In the genomic region with DNA sequence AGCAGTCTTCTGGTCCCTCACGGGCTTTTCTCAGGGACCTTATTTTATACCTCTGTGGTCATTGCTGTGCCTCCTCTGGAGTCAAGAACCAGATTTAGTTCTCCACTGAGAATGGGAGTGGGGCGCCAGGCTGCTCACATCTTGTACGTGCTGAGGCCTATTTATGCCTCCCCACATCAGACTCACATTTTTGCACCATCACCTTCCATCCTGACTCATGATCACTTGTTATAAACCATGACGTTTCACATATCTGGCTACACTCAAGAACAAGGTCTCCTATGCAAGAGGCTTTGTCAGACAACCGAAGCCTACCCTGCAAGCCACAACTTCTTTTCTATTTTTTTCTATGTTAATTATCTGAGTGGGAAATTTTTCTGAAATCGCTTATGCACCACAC, we compare ENCODE assay signal across 1 cellular context.
TF ChIP-seq lines count a peak whose summit lies in the region.

No MANE protein-coding gene starts in this region.

TF ChIP-seq in IMR-90, 13 proteins besides CTCF, POLR2A, EP300 and RAD21 (continued from another document):
- no peak for TF ChIP-seq CHD1 (IDR thresholded peaks at IDR 0.05; ENCODE audit: low read depth, low read length)
